7 cellular contexts compared by ENCODE assay signal in genomic region chr10:125158528-125159485, GRCh38. TPM values are rescaled to one million over a fixed set of nuclear protein-coding genes. Genes with fewer than 3 reads are reported as not detected.
DNase-seq lines count a peak whose midpoint lies in the region; ATAC-seq and TF ChIP-seq lines count a peak whose summit lies in the region.

No MANE protein-coding gene starts in this region.

- WGBS in heart left ventricle, 4 donors, result 0 to 1% (median 0%) methylated on average over 67 to 117 of the region's 117 CpGs
- WGBS in ovary, 3 donors, result 0 to 1% (median 0%) methylated on average over 60 to 117 of the region's 117 CpGs

- intact Hi-C loops in heart left ventricle (cut with DNase I), result loop anchor here (1.0 to 10.0 kb wide), 14 partner anchors 37 to 558 kb away; partner anchors contain the start of gene EDRF1 (in 1 of the 10)
- intact Hi-C loops in ovary (cut with DNase I), result loop anchor here in 3 of 4 donors (5.0 to 10.0 kb wide), 3 partner anchors 94 to 112 kb away; no protein-coding TSS in a partner anchor

- peaks cover 42% of the 10 kb centered on the region for H3K27me3 Mint-ChIP-seq in IgD-negative memory B cell

- peak overlapping the region; percentile 93 for H3K4me3 ChIP-seq in adipocyte (ENCODE audit: low read length)
- peak overlapping the region; percentile 72 to 98 (median 90) for H3K4me3 ChIP-seq in heart left ventricle
- H3K4me3 ChIP-seq in ovary, result peak overlapping the region; percentile 91

- TF ChIP-seq CTCF in heart left ventricle (IDR thresholded peaks at IDR 0.05) (peak in 1 of 12 donors; percentile 9), ovary (IDR thresholded peaks at IDR 0.05) (peak in 1 of 3 donors; percentile 33)

- TF ChIP-seq EP300 in ovary (IDR thresholded peaks at IDR 0.05), result no peak

- H3K9me3 ChIP-seq in adipocyte (ENCODE audit: control insufficient read depth, low read length) (no peaks in the 10 kb centered on the region), heart left ventricle (no peaks in the 10 kb centered on the region), ovary (no peaks in the 10 kb centered on the region)

- peak overlapping the region; percentile 93 for H3K9ac ChIP-seq in adipocyte (ENCODE audit: low read length)

- TF ChIP-seq POLR2A in heart left ventricle (IDR thresholded peaks at IDR 0.05), result peak in 1 of 2 donors; percentile 56
- peak; percentile 64 for TF ChIP-seq POLR2A in ovary (IDR thresholded peaks at IDR 0.05)

- peak in 3 of 4 donors; percentile 50 to 56 (median 50) for ATAC-seq in heart left ventricle

- H3K4me3 Mint-ChIP-seq in IgD-negative memory B cell, result peak overlapping the region; percentile 81 to 93 (median 86)

- H3K4me1 Mint-ChIP-seq in IgD-negative memory B cell, result peaks cover 4 to 7% (median 5%) of the 10 kb centered on the region in 3 donors

- no peaks in the 10 kb centered on the region for H3K27me3 ChIP-seq in adipocyte (replicated peaks; ENCODE audit: control insufficient read depth, insufficient read depth, low read length)
- no peaks in the 10 kb centered on the region for H3K27me3 ChIP-seq in heart left ventricle
- H3K27me3 ChIP-seq in ovary, result no peaks in the 10 kb centered on the region

- H3K4me1 ChIP-seq in adipocyte (ENCODE audit: control insufficient read depth, insufficient read depth, low read length), result peaks cover 49% of the 10 kb centered on the region
- H3K4me1 ChIP-seq in heart left ventricle, result peaks cover 12 to 58% (median 48%) of the 10 kb centered on the region in 12 donors
- H3K4me1 ChIP-seq in ovary (ENCODE audit: insufficient read depth), result peaks cover 5% of the 10 kb centered on the region

- DNase-seq in GDM1 (lab: John Stamatoyannopoulos, UW) (peak; percentile 56), adipocyte (ENCODE audit: low read depth) (peak; percentile 73), heart left ventricle (peak; percentile 56 to 79 (median 74)), ovary (peak; percentile 52 to 68 (median 63)), 8988T (no peak)
- DNase-seq in stimulated activated naive CD4-positive, alpha-beta T cell treated with Interleukin-2 at 50 U/mL for 16 hours (lab: John Stamatoyannopoulos, UW), result no peak

- H3K36me3 Mint-ChIP-seq in IgD-negative memory B cell, result peaks cover 2% of the 10 kb centered on the region

- H3K27ac Mint-ChIP-seq in IgD-negative memory B cell, result no peak overlapping the region

- no peaks in the 10 kb centered on the region for H3K36me3 ChIP-seq in adipocyte (ENCODE audit: control insufficient read depth, insufficient read depth, low read length, severe bottlenecking)
- H3K36me3 ChIP-seq in heart left ventricle, result no peaks in the 10 kb centered on the region
- H3K36me3 ChIP-seq in ovary, result no peaks in the 10 kb centered on the region

- H3K9me3 Mint-ChIP-seq in IgD-negative memory B cell, result peaks cover 0 to 6% (median 2%) of the 10 kb centered on the region in 3 donors

- H3K27ac ChIP-seq in heart left ventricle, result peak overlapping the region; percentile 91 to 99 (median 98)
- H3K27ac ChIP-seq in ovary, result peak overlapping the region; percentile 96 to 97

RNA-seq across cellular contexts. Expression of gene CTBP2, which starts 1.6 kb away (rescaled TPM):
- polyA plus RNA-seq in IgD-negative memory B cell (0.50 TPM), heart left ventricle (10 to 100 TPM; 10.1 to 29.1 TPM), ovary (10 to 100 TPM; 25.3 to 63.7 TPM)
- total RNA-seq in heart left ventricle (10 to 100 TPM; 23.9 to 45.5 (median 30.0) TPM), ovary (100 to 1,000 TPM in 1 of 7 donors, 10 to 100 TPM in 6; 37.8 to 107 (median 80.8) TPM)

Comparison
In these comparisons a context has a peak if more than half of its experiments do, and no peak if none do; other contexts are left out.
1. DNase-seq: peak in GDM1 (single experiment), adipocyte (single experiment), heart left ventricle (5 of 5) and ovary (5 of 5); none in stimulated activated naive CD4-positive, alpha-beta T cell treated with Interleukin-2 at 50 U/mL for 16 hours (single experiment) and 8988T (single experiment).
2. Peak in every context shown above with its lines, with median percentiles within 50 percentile points of each other: H3K4me3 ChIP-seq.